28 cellular contexts compared by ENCODE assay signal in genomic region chr16:87374313-87374712, GRCh38.
"Had no signal": no experiment of that assay in that cellular context is flagged by ENCODE, and none has a peak within 500 bp of the region (broad histone marks: within the 10 kb centered on the region; RNA-seq: fewer than 3 reads in every experiment).

No MANE protein-coding gene starts in this region.

- H3K27me3 Mint-ChIP-seq: naive thymus-derived CD4-positive, alpha-beta T cell had no signal

- H3K4me3 ChIP-seq: colonic mucosa, esophagus muscularis mucosa, heart right ventricle, left lung, ovary, sigmoid colon, skin epidermis, stomach, thyroid gland had no signal

- H3K27ac Mint-ChIP-seq: dendritic cell treated with granulocyte-macrophage colony-stimulating factor and Interleukin-4, amounts not matched to agents 40 ng/mL and 50 ng/mL, for 4 days; nephron had no signal

- DNase-seq: colonic mucosa; effector CD8-positive, alpha-beta T cell; foreskin keratinocyte; glutamatergic neuron; heart right ventricle; hippocampal formation; left cardiac atrium; left lung; mammary epithelial cell; mesendoderm; midbrain; naive thymus-derived CD4-positive, alpha-beta T cell; nucleus accumbens; ovary; sigmoid colon; stimulated activated CD4-positive, alpha-beta T cell treated with anti-CD3 and anti-CD28 coated beads, Interleukin-15, amount 100 ng/mL, for 24 hours; stimulated activated CD4-positive, alpha-beta T cell treated with anti-CD3 and anti-CD28 coated beads, Interleukin-4, amount 100 ng/mL, for 1 hour; stimulated activated CD8-positive, alpha-beta memory T cell treated with anti-CD3 and anti-CD28 coated beads, Interleukin-4, amount 100 ng/mL, for 48 hours; stimulated activated naive CD4-positive, alpha-beta T cell treated with Interleukin-2 at 50 U/mL for 16 hours; stomach; thyroid gland; trophoblast cell had no signal

- ATAC-seq: foreskin keratinocyte; heart right ventricle; left cardiac atrium; left lung; naive thymus-derived CD4-positive, alpha-beta T cell had no signal

- FAIRE-seq: endothelial cell of umbilical vein, islet of Langerhans had no signal

- H3K27ac ChIP-seq: colonic mucosa, foreskin keratinocyte, left lung, ovary, thyroid gland had no signal

- H3K4me3 Mint-ChIP-seq: dendritic cell treated with granulocyte-macrophage colony-stimulating factor and Interleukin-4, amounts not matched to agents 40 ng/mL and 50 ng/mL, for 4 days; naive thymus-derived CD4-positive, alpha-beta T cell; nephron had no signal

- H3K36me3 ChIP-seq: colonic mucosa, esophagus muscularis mucosa, left lung, ovary, sigmoid colon, thyroid gland had no signal

- H3K27me3 ChIP-seq: colonic mucosa, esophagus muscularis mucosa, foreskin keratinocyte, left lung, ovary, sigmoid colon, stomach, thyroid gland had no signal

- H3K9me3 ChIP-seq: colonic mucosa, esophagus muscularis mucosa, heart right ventricle, left lung, ovary, sigmoid colon, stomach, thyroid gland had no signal

- H3K9me3 Mint-ChIP-seq: dendritic cell treated with granulocyte-macrophage colony-stimulating factor and Interleukin-4, amounts not matched to agents 40 ng/mL and 50 ng/mL, for 4 days; naive thymus-derived CD4-positive, alpha-beta T cell; nephron had no signal
